ENCODE assay signal across 9 cellular contexts in the genomic region with DNA sequence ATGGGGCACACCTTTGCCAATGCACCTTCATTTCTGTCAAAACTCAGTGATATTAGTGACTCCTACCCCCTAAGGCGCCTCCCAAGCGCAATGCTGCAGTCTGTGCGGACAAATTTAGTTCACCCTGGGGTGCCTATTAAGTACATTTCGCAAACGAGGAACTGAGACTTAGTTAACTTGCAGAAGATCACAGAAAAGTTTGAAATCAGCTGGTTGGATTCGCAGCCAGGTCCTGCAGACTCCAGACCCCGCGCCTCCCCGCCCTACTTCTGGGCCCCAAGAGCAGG. TPM values are rescaled to one million over a fixed set of nuclear protein-coding genes. Genes with fewer than 3 reads are reported as not detected.
DNase-seq lines count a peak whose midpoint lies in the region; FAIRE-seq and TF ChIP-seq lines count a peak whose summit lies in the region.
"Had no signal": no experiment of that assay in that cellular context is flagged by ENCODE, and none has a peak within 500 bp of the region (broad histone marks: within the 10 kb centered on the region; RNA-seq: fewer than 3 reads in every experiment).

No MANE protein-coding gene starts in this region.

- H3K9me3 ChIP-seq in Peyer's patch, result no peaks in the 10 kb centered on the region
- no peaks in the 10 kb centered on the region for H3K9me3 ChIP-seq in parathyroid adenoma (ENCODE audit: control insufficient read depth, low read length)

- TF ChIP-seq CTCF in Peyer's patch (IDR thresholded peaks at IDR 0.05), result no peak
- TF ChIP-seq CTCF in epithelial cell of esophagus (IDR thresholded peaks at IDR 0.05; ENCODE audit: insufficient read depth, low read depth, low read length, missing control alignments), result no peak
- no peak for TF ChIP-seq CTCF in parathyroid adenoma (IDR thresholded peaks at IDR 0.05)

- H3K4me1 ChIP-seq in Peyer's patch, result peaks cover 3 to 35% (median 6%) of the 10 kb centered on the region in 4 donors
- peaks cover 12% of the 10 kb centered on the region for H3K4me1 ChIP-seq in parathyroid adenoma

- peak; percentile 34 for DNase-seq in activated naive CD4-positive, alpha-beta T cell treated with Interleukin-2 at 50 U/mL for 16 hours
- DNase-seq in activated naive CD4-positive, alpha-beta T cell (lab: John Stamatoyannopoulos, UW), result no peak
- DNase-seq in Peyer's patch (no peak), epithelial cell of esophagus (ENCODE audit: low read depth) (no peak), DMS53 (lab: John Stamatoyannopoulos, UW) (no peak), NCI-H2196 (lab: John Stamatoyannopoulos, UW; ENCODE audit: unreplicated experiment) (no peak), GM19239 (ENCODE audit: insufficient read length, low spot score) (no peak)

- H3K36me3 ChIP-seq in Peyer's patch (peaks cover 0 to 35% (median 0%) of the 10 kb centered on the region in 3 donors), parathyroid adenoma (ENCODE audit: control insufficient read depth, insufficient read depth, low read length) (no peaks in the 10 kb centered on the region)

- no peak for TF ChIP-seq POLR2A in Peyer's patch (IDR thresholded peaks at IDR 0.05)

- H3K4me3 ChIP-seq in Peyer's patch, result peak overlapping the region; percentile 62 to 91 (median 70)
- peak overlapping the region; percentile 73 for H3K4me3 ChIP-seq in epithelial cell of esophagus (ENCODE audit: low read length)
- peak overlapping the region; percentile 76 for H3K4me3 ChIP-seq in parathyroid adenoma (ENCODE audit: low read depth, low read length)

- peak overlapping the region; percentile 92 for H2AFZ ChIP-seq in parathyroid adenoma

- no peak for FAIRE-seq in GM19239 (lab: Jason Lieb, UNC)
- FAIRE-seq: islet of Langerhans had no signal

- H3K27me3 ChIP-seq in Peyer's patch (no peaks in the 10 kb centered on the region), parathyroid adenoma (ENCODE audit: control insufficient read depth, insufficient read depth, low read length) (no peaks in the 10 kb centered on the region)

- peaks cover 5% of the 10 kb centered on the region for H3K79me2 ChIP-seq in parathyroid adenoma

- peak overlapping the region; percentile 92 for H3K4me2 ChIP-seq in parathyroid adenoma (ENCODE audit: low read length)

- H3K27ac ChIP-seq in Peyer's patch (peak overlapping the region; percentile 95 to 97 (median 96)), parathyroid adenoma (peak overlapping the region; percentile 81)

- H3K9ac ChIP-seq in parathyroid adenoma, result peak overlapping the region; percentile 73

RNA-seq across cellular contexts. Expression of gene CYREN, which starts 0.6 kb away (rescaled TPM):
- 10 to 100 TPM; 32.4 to 66.8 (median 42.5) TPM for total RNA-seq in Peyer's patch

RNA-seq across cellular contexts. Expression of gene TMEM140, which starts 22.0 kb away (rescaled TPM):
- total RNA-seq in Peyer's patch, result 10 to 100 TPM; 33.4 to 39.6 (median 36.5) TPM

RNA-seq across cellular contexts. Expression of gene WDR91, which starts 41.4 kb away (rescaled TPM):
- 10 to 100 TPM in 3 of 4 donors, 1 to 10 TPM in 1; 6.7 to 44.6 (median 22.2) TPM for total RNA-seq in Peyer's patch
